ENCODE assay signal across 17 cellular contexts in the genomic region with DNA sequence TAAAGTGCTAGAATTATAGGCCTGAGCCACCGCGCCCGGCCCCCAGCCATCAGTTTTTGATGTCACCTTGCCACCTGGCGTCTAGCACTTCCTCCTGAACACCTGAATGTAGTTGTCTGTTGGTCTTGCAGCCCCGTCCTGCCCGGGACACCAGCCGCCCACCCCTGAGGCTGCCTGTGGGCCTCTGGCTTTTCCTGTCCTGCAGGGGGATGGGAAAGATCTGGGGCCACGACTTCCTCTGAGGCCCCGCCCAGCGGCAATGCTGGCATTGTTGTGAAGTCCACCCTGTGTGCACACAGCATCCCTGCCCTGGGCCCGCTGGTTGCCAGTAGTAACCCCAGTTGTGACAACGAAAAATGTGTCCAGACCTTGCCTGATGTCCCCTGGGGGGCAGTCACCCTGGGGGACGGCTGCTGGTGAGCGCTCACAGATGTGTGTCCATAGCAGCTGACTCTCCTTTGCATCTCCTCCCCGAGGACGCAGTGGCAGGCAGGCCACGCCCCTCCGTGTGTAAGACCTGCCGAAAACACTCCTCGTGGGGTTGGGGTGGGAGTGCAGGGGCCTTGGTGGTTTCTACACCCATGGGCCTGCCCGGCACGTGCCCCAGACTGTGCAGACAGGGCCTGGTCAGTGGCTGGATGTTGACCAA. TPM values are rescaled to one million over a fixed set of nuclear protein-coding genes. Genes with fewer than 3 reads are reported as not detected.
A peak's percentile ranks its signal among the peaks of the same experiment; 100 is the strongest.
DNase-seq lines count a peak whose midpoint lies in the region; ATAC-seq and TF ChIP-seq lines count a peak whose summit lies in the region.
"Had no signal": no experiment of that assay in that cellular context is flagged by ENCODE, and none has a peak within 500 bp of the region (broad histone marks: within the 10 kb centered on the region; RNA-seq: fewer than 3 reads in every experiment).

No MANE protein-coding gene starts in this region.

- H3K36me3 ChIP-seq in neutrophil = peaks cover 66% of the 10 kb centered on the region
- H3K36me3 ChIP-seq: uterus had no signal

- DNase-seq in GM12865 (ENCODE audit: low read depth) (peak; percentile 9), dermis blood vessel endothelial cell (peak; percentile 63), NCI-H510A treated with DMSO at 0.1 percent for 48 hours (lab: John Stamatoyannopoulos, UW) (no peak)
- DNase-seq: activated CD4-positive, alpha-beta T cell treated with anti-CD3 and anti-CD28 coated beads for 48 hours; activated T-cell treated with anti-CD3 and anti-CD28 coated beads, Interleukin-2, amount 50 U/mL, for 1 hour; DMS153; NCI-H1436; NCI-H2227 treated with DMSO at 0.1 percent for 48 hours; stimulated activated CD4-positive, alpha-beta T cell treated with anti-CD3 and anti-CD28 coated beads, Interleukin-4, amount 100 ng/mL, for 24 hours; T1000 had no signal

- H3K9me3 ChIP-seq in neutrophil = no peaks in the 10 kb centered on the region
- H3K9me3 ChIP-seq: gastroesophageal sphincter, uterus had no signal

- TF ChIP-seq CTCF in GM12865 (IDR thresholded peaks at IDR 0.05; ENCODE audit: insufficient read depth, low read depth, low read length, missing control alignments) = no peak
- TF ChIP-seq CTCF in neutrophil (IDR thresholded peaks at IDR 0.05) = no peak

- H3K27me3 ChIP-seq in neutrophil = no peaks in the 10 kb centered on the region
- H3K27me3 ChIP-seq: cardiac muscle cell, gastroesophageal sphincter, uterus had no signal

- H3K4me1 ChIP-seq in neutrophil (ENCODE audit: control insufficient read depth in 1 of 2, insufficient read depth in 1 of 2, low read depth in 1 of 2, low read length in 1 of 2) = peaks cover 40 to 49% of the 10 kb centered on the region in 2 experiments

- ATAC-seq in HG03097 (IDR thresholded peaks at IDR 0.05; ENCODE audit: low FRiP score, unreplicated experiment) (no peak), GM18519 (IDR thresholded peaks at IDR 0.05; ENCODE audit: low FRiP score, unreplicated experiment) (no peak)

- H3K4me3 ChIP-seq in GM12865 (ENCODE audit: low read depth, low read length) (no peak overlapping the region), neutrophil (ENCODE audit: low read depth in 1 of 2, low read length in 1 of 2) (no peak overlapping the region)
- H3K4me3 ChIP-seq: cardiac muscle cell, gastroesophageal sphincter, uterus had no signal

- peak overlapping the region; percentile 51 for H3K27ac ChIP-seq in neutrophil
- H3K27ac ChIP-seq: KMS-11, uterus had no signal

RNA-seq across cellular contexts. Expression of gene SELENOO, which starts 6.7 kb away (rescaled TPM):
- total RNA-seq in dermis blood vessel endothelial cell = 32.8 and 47.0 TPM in 2 replicates

RNA-seq across cellular contexts. Expression of gene TRABD, which starts 21.8 kb away (rescaled TPM):
- total RNA-seq in dermis blood vessel endothelial cell = 25.2 and 39.4 TPM in 2 replicates

RNA-seq across cellular contexts. Expression of gene PANX2, which starts 37.0 kb away (rescaled TPM):
- total RNA-seq in dermis blood vessel endothelial cell = 0.34 and 0.60 TPM in 2 replicates

RNA-seq across cellular contexts. Expression of gene TUBGCP6, which starts 37.3 kb away (rescaled TPM):
- 28.5 and 38.1 TPM in 2 replicates for total RNA-seq in dermis blood vessel endothelial cell

RNA-seq across cellular contexts. Expression of gene HDAC10, which starts 43.6 kb away (rescaled TPM):
- 35.2 and 39.5 TPM in 2 replicates for total RNA-seq in dermis blood vessel endothelial cell
